ENCODE assay signal across 18 cellular contexts in the genomic region with DNA sequence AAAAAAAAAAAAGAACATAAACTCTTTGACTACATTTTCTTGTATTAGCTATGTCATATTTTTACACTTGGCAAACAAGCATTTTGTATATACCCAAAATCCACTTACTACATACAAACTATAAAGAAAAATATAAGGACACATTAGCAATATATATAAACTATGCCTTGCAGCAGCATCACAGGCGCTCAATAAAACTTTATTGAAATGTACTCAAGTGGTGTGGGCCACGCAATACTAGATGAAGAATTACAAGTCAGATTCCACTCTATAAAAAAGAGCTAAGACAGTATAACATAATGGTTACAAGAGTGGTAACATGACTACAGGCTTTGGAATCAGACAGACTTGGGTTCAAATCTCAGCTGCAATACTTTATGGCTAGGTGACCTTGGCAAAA. TPM values are rescaled to one million over a fixed set of nuclear protein-coding genes. Genes with fewer than 3 reads are reported as not detected.
DNase-seq lines count a peak whose midpoint lies in the region; ATAC-seq and TF ChIP-seq lines count a peak whose summit lies in the region.
"Had no signal": no experiment of that assay in that cellular context is flagged by ENCODE, and none has a peak within 500 bp of the region (broad histone marks: within the 10 kb centered on the region; RNA-seq: fewer than 3 reads in every experiment).

No MANE protein-coding gene starts in this region.

- H3K9me2 ChIP-seq in PC-3 (replicated peaks; ENCODE audit: low read length): no peaks in the 10 kb centered on the region

- H3F3A ChIP-seq in PC-3 (ENCODE audit: low read length, unreplicated experiment): peaks cover 5% of the 10 kb centered on the region

- H3K36me3 ChIP-seq in PC-3 (ENCODE audit: low read depth, low read length) (peaks cover 26% of the 10 kb centered on the region), osteoblast (ENCODE audit: insufficient read depth, low read length) (peaks cover 21% of the 10 kb centered on the region), adrenal gland (replicated peaks in 1 of 2) (no peaks in the 10 kb centered on the region)

- WGBS in adrenal gland, 4 donors: 60 to 100% (median 73%) methylated on average over 2 of the region's 2 CpGs

- H3K79me2 ChIP-seq in PC-3 (ENCODE audit: low read length) (peaks cover 87% of the 10 kb centered on the region), osteoblast (ENCODE audit: insufficient read depth, low read length) (peaks cover 85% of the 10 kb centered on the region)

- H4K20me1 ChIP-seq in PC-3 (ENCODE audit: low read length) (peaks cover 33% of the 10 kb centered on the region), osteoblast (ENCODE audit: insufficient read depth, low read length) (peaks cover 54% of the 10 kb centered on the region)

- 0 out of 2 replicates have a peak overlapping the region, but pooled peaks have one; percentile 88 for H3K4me2 ChIP-seq in PC-3 (ENCODE audit: low read length)
- no peak overlapping the region for H3K4me2 ChIP-seq in osteoblast (ENCODE audit: insufficient read depth, low read length)

- POLR2A ChIA-PET in CD4-positive, alpha-beta T cell (lab: Charles Lee): interaction anchor here (1.3 kb wide), 1 partner anchor 186 kb away, joined by 4 read pairs; no protein-coding TSS in a partner anchor
- POLR2A ChIA-PET in PC-3 (lab: Charles Lee; ENCODE audit: unreplicated experiment): no interaction called here

- peaks cover 65% of the 10 kb centered on the region for H3K4me1 Mint-ChIP-seq in CD4-positive, alpha-beta T cell (ENCODE audit: low read depth)
- H3K4me1 Mint-ChIP-seq in central memory CD8-positive, alpha-beta T cell: peaks cover 53% of the 10 kb centered on the region

- H3K4me3 Mint-ChIP-seq in CD4-positive, alpha-beta T cell: peak overlapping the region; percentile 40
- H3K4me3 Mint-ChIP-seq in central memory CD8-positive, alpha-beta T cell: no peak overlapping the region

- no peak for TF ChIP-seq POLR2A in adrenal gland (IDR thresholded peaks at IDR 0.05)

- H3K9me3 Mint-ChIP-seq in CD4-positive, alpha-beta T cell: no peaks in the 10 kb centered on the region
- H3K9me3 Mint-ChIP-seq in central memory CD8-positive, alpha-beta T cell: no peaks in the 10 kb centered on the region

- CTCF ChIA-PET in CD4-positive, alpha-beta T cell (lab: Charles Lee): no interaction called here
- CTCF ChIA-PET in PC-3 (lab: Charles Lee): no interaction called here

- no peak for TF ChIP-seq CTCF in CD4-positive, alpha-beta T cell (IDR thresholded peaks at IDR 0.05)
- no peak for TF ChIP-seq CTCF in PC-3 (conservative IDR thresholded peaks at IDR 0.05; ENCODE audit: low read depth, low read length)
- no peak for TF ChIP-seq CTCF in osteoblast (IDR thresholded peaks at IDR 0.05; ENCODE audit: extremely low read depth, low read depth, low read length)
- TF ChIP-seq CTCF in adrenal gland (IDR thresholded peaks at IDR 0.05): no peak

- H3K4me1 ChIP-seq in PC-3 (ENCODE audit: insufficient read depth, low read length) (peaks cover 13% of the 10 kb centered on the region), osteoblast (ENCODE audit: insufficient read depth, low read length) (peaks cover 9% of the 10 kb centered on the region), adrenal gland (replicated peaks in 1 of 2) (peaks cover 0 to 29% of the 10 kb centered on the region in 2 donors)

- no peak for DNase-seq in CD4-positive, alpha-beta T cell
- no peak for DNase-seq in PC-3
- no peak for DNase-seq in central memory CD8-positive, alpha-beta T cell (ENCODE audit: low spot score in 2 of 2)
- DNase-seq in osteoblast (ENCODE audit: insufficient read length, low spot score, missing footprints): peak; percentile 2
- no peak for DNase-seq in NCI-H2196 (lab: John Stamatoyannopoulos, UW; ENCODE audit: unreplicated experiment)
- DNase-seq in DMS 273 treated with DMSO at 0.1 percent for 48 hours (lab: John Stamatoyannopoulos, UW): no peak
- DNase-seq in adrenal gland: no peak
- DNase-seq: COR-L47, GM23248, MV-4-11, NCI-H1417, NCI-H1930, NCI-H748 treated with DMSO at 0.1 percent for 48 hours had no signal

- intact Hi-C loops in CD4-positive, alpha-beta T cell (cut with DNase I, micrococcal nuclease): loop anchor here (5.0 to 10.0 kb wide), 5 partner anchors 40 to 1182 kb away; partner anchors contain the start of genes HECTD1 (in 1 of the 2), NUBPL (in 1 of the 2), RNU6-7 (in 1 of the 2) and RNU6-8 (in 1 of the 2)
- intact Hi-C loops in PC-3 (cut with micrococcal nuclease) (no loop called here), adrenal gland (cut with DNase I) (loop anchor here (10.0 kb wide), 1 partner anchor 62 kb away; no protein-coding TSS in a partner anchor)

- no peak for ATAC-seq in CD4-positive, alpha-beta T cell (ENCODE audit: poor library complexity)
- ATAC-seq in PC-3 (no peak), GM21381 (IDR thresholded peaks at IDR 0.05; ENCODE audit: unreplicated experiment) (no peak)
- no peak for ATAC-seq in central memory CD8-positive, alpha-beta T cell (replicated peaks; ENCODE audit: extremely low read depth, poor library complexity, severe bottlenecking)
- ATAC-seq: A549, HCT116 had no signal

- H2AFZ ChIP-seq in PC-3 (ENCODE audit: low read length) (no peak overlapping the region), osteoblast (ENCODE audit: low read length) (no peak overlapping the region)
- H2AFZ ChIP-seq: GM23248 had no signal

- peaks cover 47% of the 10 kb centered on the region for H3K36me3 Mint-ChIP-seq in CD4-positive, alpha-beta T cell (ENCODE audit: low read depth)
- peaks cover 25% of the 10 kb centered on the region for H3K36me3 Mint-ChIP-seq in central memory CD8-positive, alpha-beta T cell (ENCODE audit: insufficient read depth)

- H3K9me3 ChIP-seq in CD4-positive, alpha-beta T cell (ENCODE audit: control insufficient read depth, low read length): no peaks in the 10 kb centered on the region
- H3K9me3 ChIP-seq in PC-3 (ENCODE audit: low read length) (no peaks in the 10 kb centered on the region), osteoblast (ENCODE audit: low read depth, low read length) (no peaks in the 10 kb centered on the region), adrenal gland (replicated peaks in 1 of 3) (no peaks in the 10 kb centered on the region)
- H3K9me3 ChIP-seq: A549 had no signal

- BruUV-seq in PC-3 (replicated peaks; lab: Mats Ljungman, UMichigan): no TSS peak

- H3K27me3 Mint-ChIP-seq in CD4-positive, alpha-beta T cell: no peaks in the 10 kb centered on the region
- H3K27me3 Mint-ChIP-seq in central memory CD8-positive, alpha-beta T cell: no peaks in the 10 kb centered on the region

- no peak overlapping the region for H3K27ac ChIP-seq in CD4-positive, alpha-beta T cell (ENCODE audit: low read depth, low read length)
- no peak overlapping the region for H3K27ac ChIP-seq in PC-3 (ENCODE audit: low read length)
- H3K27ac ChIP-seq in osteoblast (ENCODE audit: low read depth, low read length): no peak overlapping the region
- H3K27ac ChIP-seq in adrenal gland: no peak overlapping the region
- H3K27ac ChIP-seq: A549; BLaER1 treated with 17β-estradiol and CSF1 and Interleukin-3, amounts not matched to agents 10 nM and 100 nM; GM23248; HL-60 had no signal

- H3K4me3 ChIP-seq in PC-3 (ENCODE audit: low read length) (no peak overlapping the region), osteoblast (ENCODE audit: insufficient read depth, low read length) (no peak overlapping the region), adrenal gland (no peak overlapping the region)
- H3K4me3 ChIP-seq: A549; BLaER1 treated with 17β-estradiol and CSF1 and Interleukin-3, amounts not matched to agents 10 nM and 100 nM had no signal

- no peaks in the 10 kb centered on the region for H3K27me3 ChIP-seq in CD4-positive, alpha-beta T cell (ENCODE audit: control insufficient read depth, insufficient read depth, low read length)
- H3K27me3 ChIP-seq in PC-3 (ENCODE audit: low read length): no peaks in the 10 kb centered on the region
- H3K27me3 ChIP-seq in osteoblast (ENCODE audit: insufficient read depth, low read length): no peaks in the 10 kb centered on the region
- H3K27me3 ChIP-seq in adrenal gland: no peaks in the 10 kb centered on the region
- H3K27me3 ChIP-seq: BLaER1 treated with 17β-estradiol and CSF1 and Interleukin-3, amounts not matched to agents 10 nM and 100 nM had no signal

- no peak overlapping the region for H3K9ac ChIP-seq in PC-3 (ENCODE audit: low read length)
- H3K9ac ChIP-seq: BLaER1 treated with 17β-estradiol and CSF1 and Interleukin-3, amounts not matched to agents 10 nM and 100 nM had no signal

- peak overlapping the region; percentile 48 for H3K27ac Mint-ChIP-seq in CD4-positive, alpha-beta T cell
- H3K27ac Mint-ChIP-seq in central memory CD8-positive, alpha-beta T cell (ENCODE audit: low read depth): peak overlapping the region; percentile 17

RNA-seq across cellular contexts. Expression of gene AP4S1, which starts 3.1 kb away (rescaled TPM):
- 10 to 100 TPM in 1 of 2 experiments, 1 to 10 TPM in 1; 9.8 to 12.1 TPM for total RNA-seq in CD4-positive, alpha-beta T cell
- total RNA-seq in PC-3 (2014; rRNA removed) (3.0 and 3.2 TPM in 2 replicates), osteoblast (5.4 and 7.4 TPM in 2 replicates), adrenal gland (10 to 100 TPM in 2 of 8 donors, 1 to 10 TPM in 6; 4.4 to 20.6 (median 7.3) TPM)
- polyA plus RNA-seq in adrenal gland: 1 to 10 TPM; 4.6 to 9.7 (median 5.8) TPM

RNA-seq across cellular contexts. Expression of gene STRN3, which starts 3.8 kb away (rescaled TPM):
- 10 to 100 TPM; 15.1 to 16.9 TPM for total RNA-seq in CD4-positive, alpha-beta T cell
- 36.9 and 41.4 TPM in 2 replicates for total RNA-seq in PC-3 (2014; rRNA removed)
- total RNA-seq in osteoblast: 45.1 and 55.7 TPM in 2 replicates
- total RNA-seq in adrenal gland: 10 to 100 TPM; 17.1 to 48.2 (median 39.1) TPM
- polyA plus RNA-seq in adrenal gland: 10 to 100 TPM; 11.0 to 34.3 (median 12.4) TPM
